1 cellular context compared by ENCODE assay signal in the genomic region with DNA sequence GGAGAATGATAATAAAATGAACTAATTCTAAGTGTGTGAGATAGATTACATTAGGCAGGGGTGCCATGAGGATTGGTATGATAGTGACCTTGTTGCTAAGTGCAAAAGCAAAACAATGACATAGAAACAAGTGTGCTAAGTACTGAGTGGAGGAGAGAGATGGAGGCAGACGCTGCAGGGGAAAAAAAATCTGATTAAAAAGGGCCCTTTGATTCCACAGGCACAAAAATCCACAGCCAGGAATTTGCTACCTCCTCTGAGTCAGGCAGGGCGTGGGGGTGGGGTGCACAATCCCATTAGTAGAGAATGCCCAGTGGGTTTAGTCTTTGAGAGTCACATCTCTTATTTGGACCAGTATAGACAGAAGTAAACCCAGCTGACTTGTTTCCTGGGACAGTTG.
A peak's percentile ranks its signal among the peaks of the same experiment; 100 is the strongest.
TF ChIP-seq lines count a peak whose summit lies in the region.

A gene with protein sequence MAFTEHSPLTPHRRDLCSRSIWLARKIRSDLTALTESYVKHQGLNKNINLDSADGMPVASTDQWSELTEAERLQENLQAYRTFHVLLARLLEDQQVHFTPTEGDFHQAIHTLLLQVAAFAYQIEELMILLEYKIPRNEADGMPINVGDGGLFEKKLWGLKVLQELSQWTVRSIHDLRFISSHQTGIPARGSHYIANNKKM (plus strand): TSS at position 322 of the 400 bp plus-strand sequence. CDS start 88 bp downstream, outside the sequence.

TF ChIP-seq in HepG2, 621 proteins besides CTCF, POLR2A, EP300 and RAD21:
- TF ChIP-seq, protein P1, sequence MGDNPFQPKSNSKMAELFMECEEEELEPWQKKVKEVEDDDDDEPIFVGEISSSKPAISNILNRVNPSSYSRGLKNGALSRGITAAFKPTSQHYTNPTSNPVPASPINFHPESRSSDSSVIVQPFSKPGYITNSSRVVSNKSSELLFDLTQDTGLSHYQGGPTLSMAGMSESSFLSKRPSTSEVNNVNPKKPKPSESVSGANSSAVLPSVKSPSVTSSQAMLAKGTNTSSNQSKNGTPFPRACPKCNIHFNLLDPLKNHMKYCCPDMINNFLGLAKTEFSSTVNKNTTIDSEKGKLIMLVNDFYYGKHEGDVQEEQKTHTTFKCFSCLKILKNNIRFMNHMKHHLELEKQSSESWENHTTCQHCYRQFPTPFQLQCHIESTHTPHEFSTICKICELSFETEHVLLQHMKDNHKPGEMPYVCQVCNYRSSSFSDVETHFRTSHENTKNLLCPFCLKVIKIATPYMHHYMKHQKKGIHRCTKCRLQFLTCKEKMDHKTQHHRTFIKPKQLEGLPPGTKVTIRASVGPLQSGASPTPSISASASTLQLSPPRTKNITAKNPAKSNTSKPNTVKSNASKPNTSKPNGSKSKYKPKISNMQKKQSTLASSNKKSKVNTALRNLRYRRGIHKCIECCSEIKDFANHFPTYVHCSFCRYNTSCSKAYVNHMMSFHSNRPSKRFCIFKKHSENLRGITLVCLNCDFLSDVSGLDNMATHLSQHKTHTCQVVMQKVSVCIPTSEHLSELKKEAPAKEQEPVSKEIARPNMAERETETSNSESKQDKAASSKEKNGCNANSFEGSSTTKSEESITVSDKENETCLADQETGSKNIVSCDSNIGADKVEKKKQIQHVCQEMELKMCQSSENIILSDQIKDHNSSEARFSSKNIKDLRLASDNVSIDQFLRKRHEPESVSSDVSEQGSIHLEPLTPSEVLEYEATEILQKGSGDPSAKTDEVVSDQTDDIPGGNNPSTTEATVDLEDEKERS (CRISPR knock-in tag; IDR thresholded peaks at IDR 0.05): no peak
- TF ChIP-seq RBM22 (optimal IDR thresholded peaks at IDR 0.05; ENCODE audit: low read length): peak; percentile 64
